ENCODE assay signal across 15 cellular contexts in genomic region chrY:14834103-14835060, GRCh38.
DNase-seq lines count a peak whose midpoint lies in the region; ATAC-seq, FAIRE-seq and TF ChIP-seq lines count a peak whose summit lies in the region.
"Had no signal": no experiment of that assay in that cellular context is flagged by ENCODE, and none has a peak within 500 bp of the region (broad histone marks: within the 10 kb centered on the region; RNA-seq: fewer than 3 reads in every experiment).

No MANE protein-coding gene starts in this region.

- H3K27me3 ChIP-seq in OCI-LY3 (ENCODE audit: low read depth, low read length) (no peaks in the 10 kb centered on the region), HepG2 (ENCODE audit: control insufficient read depth in 1 of 2, insufficient read depth in 2 of 2, low read length in 2 of 2) (no peaks in the 10 kb centered on the region)
- H3K27me3 ChIP-seq: cardiac muscle cell, ovary, stomach had no signal

- FAIRE-seq in HepG2 (lab: Jason Lieb, UNC) (no peak), HTR-8/SVneo (lab: Jason Lieb, UNC) (no peak)

- CTCF ChIA-PET in GM10248 (lab: Yijun Ruan, JAX), result no interaction called here
- CTCF ChIA-PET in HepG2 (lab: Yijun Ruan, JAX; ENCODE audit: low intra/inter-chr PET ratio, low total read pairs), result no interaction called here

- no peaks in the 10 kb centered on the region for H3K9me3 ChIP-seq in OCI-LY3 (ENCODE audit: insufficient read depth, low read length)
- H3K9me3 ChIP-seq in HepG2 (ENCODE audit: low read length), result no peaks in the 10 kb centered on the region
- H3K9me3 ChIP-seq: ovary, stomach had no signal

- H3K36me3 ChIP-seq in OCI-LY3 (replicated peaks; ENCODE audit: low read depth, low read length) (peaks cover 4% of the 10 kb centered on the region), HepG2 (replicated peaks in 1 of 2; ENCODE audit: control insufficient read depth in 1 of 2, insufficient read depth in 2 of 2, low read length in 2 of 2) (no peaks in the 10 kb centered on the region; a peak in 1 of 5 replicates)
- H3K36me3 ChIP-seq: cardiac muscle cell, ovary, stomach had no signal

- H2AFZ ChIP-seq in OCI-LY3 (ENCODE audit: low read depth, low read length) (peak overlapping the region; percentile 7; the same call in 1 of the 2 replicates), HepG2 (ENCODE audit: low read length) (no peak overlapping the region)

- ATAC-seq in HG02623 (IDR thresholded peaks at IDR 0.05; ENCODE audit: unreplicated experiment), result peak; percentile 68
- no peak for ATAC-seq in HepG2
- no peak for ATAC-seq in HG03342 (IDR thresholded peaks at IDR 0.05; ENCODE audit: unreplicated experiment)

- TF ChIP-seq POLR2A in HepG2 (IDR thresholded peaks at IDR 0.05; ENCODE audit: insufficient read depth in 1 of 2, low read depth in 2 of 2, low read length in 2 of 2), result no peak

- in situ Hi-C loops in HepG2 (cut with HindIII; ENCODE audit: extremely low pct_ligation_motif_present, low pct_unique_long_range_greater_than_20kb), result no loop called here

- H3K4me2 ChIP-seq in OCI-LY3 (ENCODE audit: low read length) (peak overlapping the region; percentile 72), HepG2 (ENCODE audit: low read depth, low read length) (no peak overlapping the region)

- TF ChIP-seq CTCF in GM10248 (IDR thresholded peaks at IDR 0.05; ENCODE audit: control extremely low read depth, extremely low read depth, low read depth, missing control alignments) (no peak), OCI-LY3 (IDR thresholded peaks at IDR 0.05; ENCODE audit: low read depth, low read length) (no peak), HepG2 (CRISPR knock-in tag; IDR thresholded peaks at IDR 0.05) (no peak)

- intact Hi-C loops in HepG2 (cut with micrococcal nuclease; ENCODE audit: unreplicated experiment), result no loop called here

- no peak for TF ChIP-seq RAD21 in HepG2 (CRISPR knock-in tag; IDR thresholded peaks at IDR 0.05)

- TF ChIP-seq EP300 in HepG2 (IDR thresholded peaks at IDR 0.05; ENCODE audit: low read depth in 2 of 2, low read length in 2 of 2) (no peak), HepG2 (CRISPR knock-in tag; IDR thresholded peaks at IDR 0.05; ENCODE audit: borderline replicate concordance) (no peak)

- H3K9ac ChIP-seq in OCI-LY3 (ENCODE audit: low read length) (peak overlapping the region; percentile 63; the same call in 1 of the 2 replicates), HepG2 (ENCODE audit: insufficient read depth, low read depth, low read length) (no peak overlapping the region)

- POLR2A ChIA-PET in GM10248 (lab: Yijun Ruan, JAX) (no interaction called here), HepG2 (lab: Yijun Ruan, JAX) (no interaction called here)

- DNase-seq in GM10248 (ENCODE audit: extremely low spot score), result peak; percentile 1
- DNase-seq in kidney glomerular epithelial cell (lab: John Stamatoyannopoulos, UW), result peak; percentile 14
- DNase-seq in HepG2 (ENCODE audit: low spot score), result no peak
- no peak for DNase-seq in HTR-8/SVneo (ENCODE audit: insufficient read length, low spot score)
- DNase-seq in UCSD-AML1 (lab: John Stamatoyannopoulos, UW; ENCODE audit: unreplicated experiment), result no peak
- DNase-seq: CD8-positive, alpha-beta memory T cell; left cardiac atrium; NCI-H1092 treated with DMSO at 0.1 percent for 48 hours; ovary; stimulated activated CD4-positive, alpha-beta T cell treated with anti-CD3 and anti-CD28 coated beads, Interleukin-2, amount 100 ng/mL, for 24 hours; stomach had no signal

- H3K4me1 ChIP-seq in OCI-LY3 (ENCODE audit: low read length) (peaks cover 33% of the 10 kb centered on the region), HepG2 (ENCODE audit: insufficient read depth, low read length) (no peaks in the 10 kb centered on the region)
- H3K4me1 ChIP-seq: stomach had no signal

- H3K4me3 ChIP-seq in OCI-LY3 (ENCODE audit: low read length) (peak overlapping the region; percentile 10; the same call in 1 of the 2 replicates), HepG2 (replicated peaks in 1 of 3; ENCODE audit: insufficient read depth in 1 of 3, low read depth in 2 of 3, low read length in 3 of 3) (no peak overlapping the region)
- H3K4me3 ChIP-seq: cardiac muscle cell, ovary, stomach had no signal

- H4K20me1 ChIP-seq in OCI-LY3 (ENCODE audit: insufficient read depth, low read length) (no peaks in the 10 kb centered on the region), HepG2 (ENCODE audit: insufficient read depth, low read length) (no peaks in the 10 kb centered on the region)

- no peaks in the 10 kb centered on the region for H3K79me2 ChIP-seq in OCI-LY3 (ENCODE audit: low read length)
- H3K79me2 ChIP-seq in HepG2 (ENCODE audit: insufficient read depth, low read length), result no peaks in the 10 kb centered on the region

- BruUV-seq in HepG2 (replicated peaks; lab: Mats Ljungman, UMichigan), result no TSS peak

- peak overlapping the region; percentile 87 for H3K27ac ChIP-seq in OCI-LY3 (ENCODE audit: low read length)
- H3K27ac ChIP-seq in HepG2 (ENCODE audit: extremely low read length, insufficient read depth, low read length), result no peak overlapping the region
- H3K27ac ChIP-seq: cardiac muscle cell, ovary, stomach had no signal

- 87% methylated on average over 3 of the region's 4 CpGs for WGBS in HepG2 (ENCODE audit: low lambda C conversion rate)

TF ChIP-seq in HepG2, 621 proteins besides CTCF, POLR2A, EP300 and RAD21:
- no peak for TF ChIP-seq ZNF317 (CRISPR knock-in tag; IDR thresholded peaks at IDR 0.05)
- TF ChIP-seq ARID3A (IDR thresholded peaks at IDR 0.05; ENCODE audit: low read depth, low read length), result no peak
- TF ChIP-seq YEATS4 (CRISPR knock-in tag; IDR thresholded peaks at IDR 0.05; ENCODE audit: borderline replicate concordance), result no peak
- TF ChIP-seq ZNF138 (CRISPR knock-in tag; IDR thresholded peaks at IDR 0.05; ENCODE audit: low read depth), result no peak
- no peak for TF ChIP-seq TRIM22 (IDR thresholded peaks at IDR 0.05)
- TF ChIP-seq ZBTB8A (CRISPR knock-in tag; IDR thresholded peaks at IDR 0.05; ENCODE audit: borderline replicate concordance, low read depth), result no peak
- no peak for TF ChIP-seq HNRNPLL (IDR thresholded peaks at IDR 0.05; ENCODE audit: low read depth, low read length, poor library complexity, severe bottlenecking)

Comparison
In these comparisons a context has a peak if more than half of its experiments do, and no peak if none do; other contexts are left out.
1. DNase-seq: peak in GM10248 (single experiment) and kidney glomerular epithelial cell (single experiment); none in HepG2 (single experiment), HTR-8/SVneo (single experiment) and UCSD-AML1 (single experiment).